In the genomic region with DNA sequence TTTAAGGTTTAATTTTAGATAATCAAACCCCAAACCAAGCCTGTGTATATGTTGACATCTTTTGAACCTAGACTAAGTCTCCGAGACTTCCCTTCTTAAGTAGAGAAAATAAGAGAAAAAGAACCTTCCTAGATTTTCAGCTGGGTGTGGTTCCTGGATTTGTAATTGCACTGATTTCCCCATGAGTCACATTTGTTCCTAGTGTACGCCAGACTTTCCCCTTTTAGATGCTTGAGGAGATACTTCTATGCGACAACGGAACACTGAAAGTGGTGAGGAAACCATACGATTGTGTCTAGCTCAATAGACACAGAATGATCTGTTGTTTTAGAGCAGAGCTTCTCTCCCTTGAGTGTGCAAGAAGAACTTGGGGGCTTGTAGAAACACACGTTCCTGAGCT, we compare ENCODE assay signal across 18 cellular contexts.
DNase-seq lines count a peak whose midpoint lies in the region; ATAC-seq, FAIRE-seq and TF ChIP-seq lines count a peak whose summit lies in the region.
"Had no signal": no experiment of that assay in that cellular context is flagged by ENCODE, and none has a peak within 500 bp of the region (broad histone marks: within the 10 kb centered on the region; RNA-seq: fewer than 3 reads in every experiment).

No MANE protein-coding gene starts in this region.

- H3K27ac Mint-ChIP-seq in activated CD4-positive, alpha-beta T cell treated with anti-CD3 and anti-CD28 coated beads for 36 hours, result no peak overlapping the region
- H3K27ac Mint-ChIP-seq: activated B cell treated with CpG ODN at 0.5 μM for 24 hours, brain, IgD-negative memory B cell had no signal

- H3K4me1 ChIP-seq in gastroesophageal sphincter, result peaks cover 0 to 5% (median 0%) of the 10 kb centered on the region in 3 donors
- peaks cover 7% of the 10 kb centered on the region for H3K4me1 ChIP-seq in rectal smooth muscle tissue (ENCODE audit: control insufficient read depth, insufficient read depth, low read length)
- H3K4me1 ChIP-seq: vagina had no signal

- H3K36me3 ChIP-seq in bronchial epithelial cell (ENCODE audit: control insufficient read depth, insufficient read depth, low read length) (no peaks in the 10 kb centered on the region), gastroesophageal sphincter (no peaks in the 10 kb centered on the region), rectal smooth muscle tissue (ENCODE audit: control insufficient read depth, insufficient read depth, low read length) (no peaks in the 10 kb centered on the region)
- H3K36me3 ChIP-seq: vagina had no signal

- H3K27me3 Mint-ChIP-seq in activated CD4-positive, alpha-beta T cell treated with anti-CD3 and anti-CD28 coated beads for 36 hours, result peaks cover 5% of the 10 kb centered on the region
- H3K27me3 Mint-ChIP-seq: activated B cell treated with CpG ODN at 0.5 μM for 24 hours, brain had no signal

- no peaks in the 10 kb centered on the region for H3K4me1 Mint-ChIP-seq in activated CD4-positive, alpha-beta T cell treated with anti-CD3 and anti-CD28 coated beads for 36 hours
- H3K4me1 Mint-ChIP-seq: brain had no signal

- CTCF ChIA-PET in activated CD4-positive, alpha-beta T cell treated with anti-CD3 and anti-CD28 coated beads for 36 hours (lab: Charles Lee), result no interaction called here

- H3K4me3 ChIP-seq in bronchial epithelial cell (ENCODE audit: low read depth, low read length) (no peak overlapping the region), gastroesophageal sphincter (no peak overlapping the region), rectal smooth muscle tissue (ENCODE audit: low read length) (no peak overlapping the region)
- H3K4me3 ChIP-seq: mucosa of descending colon, vagina had no signal

- H3K27me3 ChIP-seq in bronchial epithelial cell (ENCODE audit: control insufficient read depth, insufficient read depth, low read length) (no peaks in the 10 kb centered on the region), gastroesophageal sphincter (no peaks in the 10 kb centered on the region), rectal smooth muscle tissue (ENCODE audit: control insufficient read depth, insufficient read depth, low read length) (no peaks in the 10 kb centered on the region)
- H3K27me3 ChIP-seq: vagina had no signal

- no peaks in the 10 kb centered on the region for H3K36me3 Mint-ChIP-seq in activated CD4-positive, alpha-beta T cell treated with anti-CD3 and anti-CD28 coated beads for 36 hours (ENCODE audit: low read depth)
- H3K36me3 Mint-ChIP-seq: brain had no signal

- TF ChIP-seq POLR2A in gastroesophageal sphincter (IDR thresholded peaks at IDR 0.05), result no peak

- H3K27ac ChIP-seq in gastroesophageal sphincter (peak overlapping the region in 3 of 4 donors; percentile 21 to 58 (median 40)), rectal smooth muscle tissue (ENCODE audit: low read depth, low read length) (peak overlapping the region; percentile 33)

- peak; percentile 69 for ATAC-seq in gastroesophageal sphincter
- ATAC-seq in HG03196 (IDR thresholded peaks at IDR 0.05; ENCODE audit: unreplicated experiment), result no peak
- ATAC-seq in activated CD4-positive, alpha-beta T cell treated with anti-CD3 and anti-CD28 coated beads for 36 hours, result no peak
- ATAC-seq: mucosa of descending colon; stimulated activated naive CD8-positive, alpha-beta T cell treated with anti-CD3 and anti-CD28 coated beads, Interleukin-15, Interleukin-2, amounts not matched to agents 100 U/mL and 50 U/mL, for 24 hours had no signal

- TF ChIP-seq EP300 in gastroesophageal sphincter (IDR thresholded peaks at IDR 0.05), result no peak

- no peak for TF ChIP-seq CTCF in bronchial epithelial cell (IDR thresholded peaks at IDR 0.05; ENCODE audit: insufficient read depth, low read length, severe bottlenecking)
- TF ChIP-seq CTCF in gastroesophageal sphincter (IDR thresholded peaks at IDR 0.05), result no peak

- WGBS in gastroesophageal sphincter (ENCODE audit: low coverage in 1 of 2), 2 donors, result 59 to 80% methylated on average over 1 to 5 of the region's 6 CpGs

- no peak overlapping the region for H3K9ac ChIP-seq in rectal smooth muscle tissue (ENCODE audit: low read length)

- no peaks in the 10 kb centered on the region for H3K9me3 ChIP-seq in gastroesophageal sphincter
- H3K9me3 ChIP-seq: mucosa of descending colon, vagina had no signal

- no peaks in the 10 kb centered on the region for H3K9me3 Mint-ChIP-seq in activated CD4-positive, alpha-beta T cell treated with anti-CD3 and anti-CD28 coated beads for 36 hours (ENCODE audit: low read depth)

- FAIRE-seq in bronchial epithelial cell (lab: Jason Lieb, UNC), result no peak
- FAIRE-seq: islet of Langerhans had no signal

- intact Hi-C loops in activated CD4-positive, alpha-beta T cell treated with anti-CD3 and anti-CD28 coated beads for 36 hours (cut with DNase I, micrococcal nuclease), result loop anchor here in 1 of 2 experiments (2.0 to 5.0 kb wide), 2 partner anchors 151 to 392 kb away; no protein-coding TSS in a partner anchor

- DNase-seq in Ammon's horn (ENCODE audit: low spot score) (peak; percentile 11), bronchial epithelial cell (ENCODE audit: low read depth) (peak; percentile 28), NCI-H2196 (lab: John Stamatoyannopoulos, UW; ENCODE audit: unreplicated experiment) (no peak), NOMO-1 treated with DMSO at 0.1 percent for 48 hours (lab: John Stamatoyannopoulos, UW; ENCODE audit: unreplicated experiment) (no peak)
- DNase-seq in activated CD4-positive, alpha-beta T cell treated with anti-CD3 and anti-CD28 coated beads for 36 hours, result no peak
- DNase-seq: activated B cell treated with CpG ODN at 0.5 μM for 24 hours; AML-193; effector CD4-positive, alpha-beta T cell; mucosa of descending colon; NCI-H1048; stimulated activated naive CD8-positive, alpha-beta T cell treated with anti-CD3 and anti-CD28 coated beads, Interleukin-15, Interleukin-2, amounts not matched to agents 100 U/mL and 50 U/mL, for 24 hours had no signal

- H3K4me3 Mint-ChIP-seq in activated CD4-positive, alpha-beta T cell treated with anti-CD3 and anti-CD28 coated beads for 36 hours, result no peak overlapping the region
- H3K4me3 Mint-ChIP-seq: activated B cell treated with CpG ODN at 0.5 μM for 24 hours, brain, IgD-negative memory B cell had no signal

- POLR2A ChIA-PET in activated CD4-positive, alpha-beta T cell treated with anti-CD3 and anti-CD28 coated beads for 36 hours (lab: Charles Lee), result no interaction called here

Comparison
In these comparisons a context has a peak if more than half of its experiments do, and no peak if none do; other contexts are left out.
1. DNase-seq: peak in Ammon's horn (single experiment) and bronchial epithelial cell (single experiment); none in NCI-H2196 (single experiment), NOMO-1 treated with DMSO at 0.1 percent for 48 hours (single experiment) and activated CD4-positive, alpha-beta T cell treated with anti-CD3 and anti-CD28 coated beads for 36 hours (single experiment).